In the genomic region with DNA sequence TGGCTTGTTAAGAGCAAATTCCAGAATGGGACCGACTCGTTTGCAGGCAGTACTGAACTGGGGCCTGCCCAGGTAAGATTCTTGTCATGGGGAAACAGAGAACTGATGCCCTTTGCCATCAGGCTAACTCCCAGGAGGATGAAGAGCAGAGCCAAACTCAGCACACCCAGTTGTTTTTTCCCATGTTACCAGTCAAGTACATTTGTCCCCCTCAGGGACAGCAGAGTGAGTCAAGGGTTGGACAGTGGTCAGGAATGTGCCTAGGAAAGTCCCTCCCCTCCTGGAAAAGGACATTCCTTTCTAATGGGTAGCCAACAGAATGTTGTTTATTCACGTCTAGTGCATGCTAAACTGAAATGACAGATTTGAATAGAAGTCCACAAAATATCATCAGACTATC, we compare ENCODE assay signal across 10 cellular contexts. TPM values are rescaled to one million over a fixed set of nuclear protein-coding genes. Genes with fewer than 3 reads are reported as not detected.
A peak's percentile ranks its signal among the peaks of the same experiment; 100 is the strongest.
DNase-seq lines count a peak whose midpoint lies in the region; ATAC-seq, FAIRE-seq and TF ChIP-seq lines count a peak whose summit lies in the region.
"Had no signal": no experiment of that assay in that cellular context is flagged by ENCODE, and none has a peak within 500 bp of the region (broad histone marks: within the 10 kb centered on the region; RNA-seq: fewer than 3 reads in every experiment).

No MANE protein-coding gene starts in this region.

- H3K4me1 ChIP-seq in A549 (peaks cover 59% of the 10 kb centered on the region), SJSA1 (replicated peaks) (peaks cover 34% of the 10 kb centered on the region)
- no peaks in the 10 kb centered on the region for H3K4me1 ChIP-seq in effector memory CD4-positive, alpha-beta T cell (ENCODE audit: control insufficient read depth, insufficient read depth, low read length, poor library complexity, severe bottlenecking)

- FAIRE-seq in A549 (lab: Jason Lieb, UNC): no peak

- H3K36me3 ChIP-seq in SJSA1: no peaks in the 10 kb centered on the region
- no peaks in the 10 kb centered on the region for H3K36me3 ChIP-seq in effector memory CD4-positive, alpha-beta T cell (ENCODE audit: control insufficient read depth, insufficient read depth, low read length)

- no peaks in the 10 kb centered on the region for H3K9me3 Mint-ChIP-seq in activated naive CD4-positive, alpha-beta T cell treated with anti-CD3 and anti-CD28 coated beads for 36 hours

- H3K9me3 ChIP-seq in A549: peaks cover 11% of the 10 kb centered on the region; the same call in 2 of the 3 replicates
- H3K9me3 ChIP-seq in SJSA1 (replicated peaks): no peaks in the 10 kb centered on the region
- H3K9me3 ChIP-seq in effector memory CD4-positive, alpha-beta T cell (ENCODE audit: control insufficient read depth, low read length): no peaks in the 10 kb centered on the region
- H3K9me3 ChIP-seq: testis had no signal

- TF ChIP-seq EP300 in A549 (IDR thresholded peaks at IDR 0.05): peak in 1 of 2 experiments; percentile 41; a peak in 1 of 5 replicates

- H3K27me3 Mint-ChIP-seq in activated naive CD4-positive, alpha-beta T cell treated with anti-CD3 and anti-CD28 coated beads for 36 hours (ENCODE audit: low read depth): no peaks in the 10 kb centered on the region

- peaks cover 9% of the 10 kb centered on the region for H3K4me1 Mint-ChIP-seq in activated naive CD4-positive, alpha-beta T cell treated with anti-CD3 and anti-CD28 coated beads for 36 hours (ENCODE audit: low read depth)

- no peak for TF ChIP-seq RAD21 in A549 (conservative IDR thresholded peaks at IDR 0.05 in 1 of 2, IDR thresholded peaks at IDR 0.05 in 1 of 2)

- H3K27ac ChIP-seq in A549 (peak overlapping the region; percentile 80 to 86), SJSA1 (peak overlapping the region; percentile 77)
- H3K27ac ChIP-seq in effector memory CD4-positive, alpha-beta T cell (ENCODE audit: insufficient read depth, low read length, poor library complexity, severe bottlenecking): no peak overlapping the region

- no peak overlapping the region for H3K4me3 Mint-ChIP-seq in activated naive CD4-positive, alpha-beta T cell treated with anti-CD3 and anti-CD28 coated beads for 36 hours

- DNase-seq in A549 (ENCODE audit: low read depth in 1 of 2, low spot score in 1 of 2): peak; percentile 46 to 70
- DNase-seq in SJSA1 (ENCODE audit: low read depth in 1 of 2, low spot score in 2 of 2): peak; percentile 83 to 89
- DNase-seq in fibroblast of villous mesenchyme (ENCODE audit: low read depth): peak; percentile 42
- peak; percentile 36 for DNase-seq in mucosa of gallbladder (ENCODE audit: low spot score)
- DNase-seq in cerebellum (ENCODE audit: low spot score): no peak
- no peak for DNase-seq in activated naive CD4-positive, alpha-beta T cell treated with anti-CD3 and anti-CD28 coated beads for 36 hours
- no peak for DNase-seq in effector memory CD4-positive, alpha-beta T cell
- no peak for DNase-seq in medulla oblongata (ENCODE audit: extremely low spot score)
- DNase-seq: testis had no signal

- no peak for TF ChIP-seq POLR2A in A549 (IDR thresholded peaks at IDR 0.05; ENCODE audit: low read length)

- peak in 1 of 2 experiments; percentile 66; a peak in 3 of 6 replicates for ATAC-seq in A549
- ATAC-seq: Panc1 had no signal

- POLR2A ChIA-PET in A549 (lab: Yijun Ruan, JAX): no interaction called here

- no peaks in the 10 kb centered on the region for H3K36me3 Mint-ChIP-seq in activated naive CD4-positive, alpha-beta T cell treated with anti-CD3 and anti-CD28 coated beads for 36 hours (ENCODE audit: low read depth)

- H3K27ac Mint-ChIP-seq in activated naive CD4-positive, alpha-beta T cell treated with anti-CD3 and anti-CD28 coated beads for 36 hours: no peak overlapping the region

- H3K4me3 ChIP-seq in A549 (no peak overlapping the region), SJSA1 (no peak overlapping the region), fibroblast of villous mesenchyme (ENCODE audit: low read depth, low read length) (no peak overlapping the region)
- H3K4me3 ChIP-seq in effector memory CD4-positive, alpha-beta T cell (ENCODE audit: insufficient read depth, low read depth, low read length, poor library complexity, severe bottlenecking): no peak overlapping the region
- H3K4me3 ChIP-seq: testis had no signal

- H3K27me3 ChIP-seq in SJSA1 (replicated peaks): no peaks in the 10 kb centered on the region
- no peaks in the 10 kb centered on the region for H3K27me3 ChIP-seq in effector memory CD4-positive, alpha-beta T cell (replicated peaks; ENCODE audit: control insufficient read depth, insufficient read depth, low read length, poor library complexity, severe bottlenecking)
- H3K27me3 ChIP-seq: testis had no signal

- intact Hi-C loops in activated naive CD4-positive, alpha-beta T cell treated with anti-CD3 and anti-CD28 coated beads for 36 hours (cut with micrococcal nuclease): loop anchor here (10.0 kb wide), 1 partner anchor 683 kb away; no protein-coding TSS in a partner anchor

- 12% methylated on average over 3 of the region's 3 CpGs for whole genome bisulfite sequencing in A549 (ENCODE audit: missing lambda C conversion rate)

- peak overlapping the region; percentile 65 for H3K4me2 ChIP-seq in A549

- CTCF ChIA-PET in A549 (lab: Yijun Ruan, JAX): interaction anchor here (1.0 to 2.7 kb wide), 2 partner anchors 30 to 38 kb away, joined by 3 to 12 read pairs; partner anchors contain the start of genes C12orf60 and WBP11
- CTCF ChIA-PET in activated naive CD4-positive, alpha-beta T cell treated with anti-CD3 and anti-CD28 coated beads for 36 hours (lab: Charles Lee): no interaction called here

- TF ChIP-seq CTCF in A549 (IDR thresholded peaks at IDR 0.05) (no peak), fibroblast of villous mesenchyme (IDR thresholded peaks at IDR 0.05; ENCODE audit: insufficient read depth, low read depth, low read length) (no peak)

TF ChIP-seq in A549, 52 proteins besides CTCF, POLR2A, EP300 and RAD21 (continues in another document):
- TF ChIP-seq CEBPB (IDR thresholded peaks at IDR 0.05) (peak in 1 of 2 experiments; percentile 33; a peak in 2 of 4 replicates), FOSL2 (IDR thresholded peaks at IDR 0.05) (no peak), FOSL2 (CRISPR knock-in tag; IDR thresholded peaks at IDR 0.05) (peak; percentile 31; the same call in 1 of the 2 replicates)

RNA-seq across cellular contexts. Expression of gene ART4, which starts 1.6 kb away (rescaled TPM):
- polyA plus RNA-seq in A549 (2011; rRNA removed) (not detected in 2 replicates), A549 (2017; fragmentation: RNase III; extraction: RNeasy Plus Mini Kit Qiagen cat#74134 plus additional on column Dnase treatment) (not detected in 3 replicates)
- 0.01 and 0.07 TPM in 2 replicates for polyA plus RNA-seq in A549 (2012; cell fraction: cytosol; rRNA removed)
- polyA plus RNA-seq in A549 (2012; cell fraction: nucleus; rRNA removed): not detected in 2 replicates
- polyA minus RNA-seq in A549 (2011; rRNA and poly(A)+ RNA removed): not detected in 2 replicates
- 0.03 and 0.08 TPM in 2 replicates for total RNA-seq in SJSA1 (2014; rRNA removed; shearing (Covaris generic))
- total RNA-seq in fibroblast of villous mesenchyme (under 0.01 TPM in 2 replicates), mucosa of gallbladder (3.2 TPM), cerebellum (0.09 TPM)
- total RNA-seq in activated naive CD4-positive, alpha-beta T cell treated with anti-CD3 and anti-CD28 coated beads for 36 hours: not detected

RNA-seq across cellular contexts. Expression of gene SMCO3, which starts 27.8 kb away (rescaled TPM):
- polyA plus RNA-seq in A549 (2011; rRNA removed): 0.06 TPM in 1 of 2 replicates, not detected in the other
- not detected in 2 replicates for polyA plus RNA-seq in A549 (2012; cell fraction: cytosol; rRNA removed)
- polyA plus RNA-seq in A549 (2012; cell fraction: nucleus; rRNA removed): not detected in 2 replicates
- polyA plus RNA-seq in A549 (2017; fragmentation: RNase III; extraction: RNeasy Plus Mini Kit Qiagen cat#74134 plus additional on column Dnase treatment): not detected in 3 replicates
- polyA minus RNA-seq in A549 (2011; rRNA and poly(A)+ RNA removed): not detected in 2 replicates
- 0.16 TPM in 1 of 2 replicates, not detected in the other for total RNA-seq in SJSA1 (2014; rRNA removed; shearing (Covaris generic))
- under 0.01 and 0.32 TPM in 2 replicates for total RNA-seq in fibroblast of villous mesenchyme
- 0.46 TPM for total RNA-seq in mucosa of gallbladder
- total RNA-seq in cerebellum: not detected
- not detected for total RNA-seq in activated naive CD4-positive, alpha-beta T cell treated with anti-CD3 and anti-CD28 coated beads for 36 hours

RNA-seq across cellular contexts. Expression of gene C12orf60, which starts 38.3 kb away (rescaled TPM):
- polyA plus RNA-seq in A549 (2011; rRNA removed) (4.8 and 5.5 TPM in 2 replicates), A549 (2017; fragmentation: RNase III; extraction: RNeasy Plus Mini Kit Qiagen cat#74134 plus additional on column Dnase treatment) (2.0 to 2.4 TPM (median 2.2 TPM) in 3 replicates)
- polyA plus RNA-seq in A549 (2012; cell fraction: cytosol; rRNA removed): 0.90 and 1.0 TPM in 2 replicates
- 0.67 and 0.81 TPM in 2 replicates for polyA plus RNA-seq in A549 (2012; cell fraction: nucleus; rRNA removed)
- polyA minus RNA-seq in A549 (2011; rRNA and poly(A)+ RNA removed): 1.9 and 3.4 TPM in 2 replicates
- 0.53 and 1.4 TPM in 2 replicates for total RNA-seq in SJSA1 (2014; rRNA removed; shearing (Covaris generic))
- total RNA-seq in fibroblast of villous mesenchyme (0.32 and 0.86 TPM in 2 replicates), mucosa of gallbladder (0.43 TPM), cerebellum (4.4 TPM)
- total RNA-seq in activated naive CD4-positive, alpha-beta T cell treated with anti-CD3 and anti-CD28 coated beads for 36 hours: 1 to 10 TPM; 2.0 to 3.1 TPM

RNA-seq across cellular contexts. Expression of gene WBP11, which starts 38.5 kb away (rescaled TPM):
- polyA plus RNA-seq in A549 (2011; rRNA removed) (32.1 and 50.3 TPM in 2 replicates), A549 (2017; fragmentation: RNase III; extraction: RNeasy Plus Mini Kit Qiagen cat#74134 plus additional on column Dnase treatment) (45.7 to 52.2 TPM (median 50.3 TPM) in 3 replicates)
- polyA plus RNA-seq in A549 (2012; cell fraction: cytosol; rRNA removed): 26.9 and 30.3 TPM in 2 replicates
- polyA plus RNA-seq in A549 (2012; cell fraction: nucleus; rRNA removed): 26.0 and 29.9 TPM in 2 replicates
- 16.0 and 19.2 TPM in 2 replicates for polyA minus RNA-seq in A549 (2011; rRNA and poly(A)+ RNA removed)
- 10.2 and 18.5 TPM in 2 replicates for total RNA-seq in SJSA1 (2014; rRNA removed; shearing (Covaris generic))
- total RNA-seq in fibroblast of villous mesenchyme (11.0 and 15.5 TPM in 2 replicates), mucosa of gallbladder (41.1 TPM), cerebellum (26.2 TPM)
- 100 to 1,000 TPM; 105 to 115 TPM for total RNA-seq in activated naive CD4-positive, alpha-beta T cell treated with anti-CD3 and anti-CD28 coated beads for 36 hours

RNA-seq across cellular contexts. Expression of gene MGP, which starts 43.9 kb away (rescaled TPM):
- polyA plus RNA-seq in A549 (2011; rRNA removed) (0.16 and 0.21 TPM in 2 replicates), A549 (2017; fragmentation: RNase III; extraction: RNeasy Plus Mini Kit Qiagen cat#74134 plus additional on column Dnase treatment) (0.10 to 0.30 TPM (median 0.11 TPM) in 3 replicates)
- polyA plus RNA-seq in A549 (2012; cell fraction: cytosol; rRNA removed): not detected in 2 replicates
- not detected in 2 replicates for polyA plus RNA-seq in A549 (2012; cell fraction: nucleus; rRNA removed)
- polyA minus RNA-seq in A549 (2011; rRNA and poly(A)+ RNA removed): not detected in 2 replicates
- total RNA-seq in SJSA1 (2014; rRNA removed; shearing (Covaris generic)): not detected in 2 replicates
- total RNA-seq in fibroblast of villous mesenchyme (3.5 and 10.6 TPM in 2 replicates), mucosa of gallbladder (223 TPM), cerebellum (20.6 TPM)
- not detected for total RNA-seq in activated naive CD4-positive, alpha-beta T cell treated with anti-CD3 and anti-CD28 coated beads for 36 hours

Comparison
In these comparisons a context has a peak if more than half of its experiments do, and no peak if none do; other contexts are left out.
1. DNase-seq: peak in A549 (2 of 2), SJSA1 (2 of 2), fibroblast of villous mesenchyme (single experiment) and mucosa of gallbladder (single experiment); none in cerebellum (single experiment), activated naive CD4-positive, alpha-beta T cell treated with anti-CD3 and anti-CD28 coated beads for 36 hours (single experiment), effector memory CD4-positive, alpha-beta T cell (0 of 3) and medulla oblongata (single experiment).